10 cellular contexts compared by ENCODE assay signal in genomic region chr17:77109159-77110005, GRCh38. TPM values are rescaled to one million over a fixed set of nuclear protein-coding genes. Genes with fewer than 3 reads are reported as not detected.
DNase-seq lines count a peak whose midpoint lies in the region; ATAC-seq and TF ChIP-seq lines count a peak whose summit lies in the region.
"Had no signal": no experiment of that assay in that cellular context is flagged by ENCODE, and none has a peak within 500 bp of the region (broad histone marks: within the 10 kb centered on the region; RNA-seq: fewer than 3 reads in every experiment).

No MANE protein-coding gene starts in this region.

- H3K4me3 Mint-ChIP-seq in nephron: peak overlapping the region in 1 of 3 experiments; percentile 23
- no peak overlapping the region for H3K4me3 Mint-ChIP-seq in CD4-positive, alpha-beta memory T cell

- WGBS in right cardiac atrium: 52% methylated on average over 9 of the region's 9 CpGs

- POLR2A ChIA-PET in CD4-positive, alpha-beta memory T cell (lab: Charles Lee; ENCODE audit: partially characterized antibody): no interaction called here

- H3K27ac ChIP-seq in right cardiac atrium (ENCODE audit: low read length) (peak overlapping the region; percentile 97), cingulate gyrus (ENCODE audit: low read depth, low read length) (peak overlapping the region; percentile 94), vagina (peak overlapping the region; percentile 60)
- no peak overlapping the region for H3K27ac ChIP-seq in CD4-positive, alpha-beta memory T cell (ENCODE audit: low read depth, low read length)

- H3K4me1 Mint-ChIP-seq in nephron: peaks cover 34% of the 10 kb centered on the region
- H3K4me1 Mint-ChIP-seq in CD4-positive, alpha-beta memory T cell: peaks cover 6 to 14% (median 6%) of the 10 kb centered on the region in 4 donors

- intact Hi-C loops in right cardiac atrium (cut with DNase I): loop anchor here in 1 of 4 donors (10.0 kb wide), 1 partner anchor 105 kb away; no protein-coding TSS in a partner anchor
- intact Hi-C loops in Right ventricle myocardium inferior (cut with DNase I): loop anchor here (2.0 kb wide), 1 partner anchor 19 kb away; no protein-coding TSS in a partner anchor
- intact Hi-C loops in vagina (cut with DNase I): no loop called here
- intact Hi-C loops in CD4-positive, alpha-beta memory T cell (cut with micrococcal nuclease): no loop called here

- ATAC-seq in right cardiac atrium: peak; percentile 25 to 28
- no peak for ATAC-seq in Right ventricle myocardium inferior

- no peaks in the 10 kb centered on the region for H3K27me3 ChIP-seq in right cardiac atrium (ENCODE audit: control insufficient read depth, insufficient read depth)
- H3K27me3 ChIP-seq in vagina: no peaks in the 10 kb centered on the region
- no peaks in the 10 kb centered on the region for H3K27me3 ChIP-seq in CD4-positive, alpha-beta memory T cell (ENCODE audit: insufficient read depth, low read length)

- H3K9me3 Mint-ChIP-seq in nephron: no peaks in the 10 kb centered on the region
- no peaks in the 10 kb centered on the region for H3K9me3 Mint-ChIP-seq in CD4-positive, alpha-beta memory T cell

- H3K9me3 ChIP-seq in right cardiac atrium (ENCODE audit: control insufficient read depth, low read length) (no peaks in the 10 kb centered on the region), vagina (no peaks in the 10 kb centered on the region)
- H3K9me3 ChIP-seq in CD4-positive, alpha-beta memory T cell (ENCODE audit: control insufficient read depth in 1 of 2, low read length in 2 of 2): no peaks in the 10 kb centered on the region

- no peaks in the 10 kb centered on the region for H3K27me3 Mint-ChIP-seq in nephron (ENCODE audit: low read depth)
- H3K27me3 Mint-ChIP-seq in CD4-positive, alpha-beta memory T cell: no peaks in the 10 kb centered on the region

- TF ChIP-seq CTCF in nephron (IDR thresholded peaks at IDR 0.05; ENCODE audit: unreplicated experiment in 3 of 3) (peak in 1 of 3 experiments; percentile 11), vagina (IDR thresholded peaks at IDR 0.05) (no peak)

- DNase-seq in right cardiac atrium: no peak
- no peak for DNase-seq in Right ventricle myocardium inferior (ENCODE audit: missing footprints)
- no peak for DNase-seq in vagina (ENCODE audit: extremely low spot score in 2 of 2)
- no peak for DNase-seq in NCI-H510A (lab: John Stamatoyannopoulos, UW)
- no peak for DNase-seq in CD4-positive, alpha-beta memory T cell
- DNase-seq in NCI-H446 treated with DMSO at 0.1 percent for 48 hours (lab: John Stamatoyannopoulos, UW): no peak
- DNase-seq: COR-L47, NCI-H1048 had no signal

- H3K4me1 ChIP-seq in right cardiac atrium (ENCODE audit: control insufficient read depth, insufficient read depth, low read length): peaks cover 13% of the 10 kb centered on the region
- H3K4me1 ChIP-seq in vagina: peaks cover 36% of the 10 kb centered on the region
- peaks cover 16% of the 10 kb centered on the region for H3K4me1 ChIP-seq in CD4-positive, alpha-beta memory T cell (ENCODE audit: insufficient read depth, low read length)

- H3K4me3 ChIP-seq in right cardiac atrium (ENCODE audit: low read length) (no peak overlapping the region), vagina (no peak overlapping the region)
- H3K4me3 ChIP-seq in CD4-positive, alpha-beta memory T cell (ENCODE audit: low read length in 2 of 2): no peak overlapping the region

- H3K27ac Mint-ChIP-seq in nephron: peak overlapping the region; percentile 92 to 97 (median 96)
- H3K27ac Mint-ChIP-seq in CD4-positive, alpha-beta memory T cell: peak overlapping the region in 3 of 7 donors; percentile 42 to 85 (median 77)

- no peaks in the 10 kb centered on the region for H3K36me3 ChIP-seq in vagina
- H3K36me3 ChIP-seq in CD4-positive, alpha-beta memory T cell (ENCODE audit: insufficient read depth, low read length): no peaks in the 10 kb centered on the region

- no peak for TF ChIP-seq POLR2A in vagina (IDR thresholded peaks at IDR 0.05)

- CTCF ChIA-PET in CD4-positive, alpha-beta memory T cell (lab: Charles Lee; ENCODE audit: partially characterized antibody): interaction anchor here (1.1 kb wide), 1 partner anchor 8 kb away, joined by 3 read pairs; no protein-coding TSS in a partner anchor

- no peaks in the 10 kb centered on the region for H3K36me3 Mint-ChIP-seq in nephron (ENCODE audit: low read depth)
- no peaks in the 10 kb centered on the region for H3K36me3 Mint-ChIP-seq in CD4-positive, alpha-beta memory T cell

RNA-seq across cellular contexts. Expression of gene SEC14L1, which starts 31.4 kb away (rescaled TPM):
- 10 to 100 TPM; 47.2 to 58.4 (median 50.1) TPM for total RNA-seq in right cardiac atrium
- polyA plus RNA-seq in right cardiac atrium: 39.6 TPM
- 65.5 TPM for total RNA-seq in Right ventricle myocardium inferior
- 40.5 TPM for total RNA-seq in vagina
- 10 to 100 TPM; 35.0 to 35.5 TPM for total RNA-seq in CD4-positive, alpha-beta memory T cell
- 10 to 100 TPM in 1 of 2 donors, 1 to 10 TPM in 1; 8.9 to 16.8 TPM for polyA plus RNA-seq in CD4-positive, alpha-beta memory T cell
